19 cellular contexts compared by ENCODE assay signal in genomic region chr4:19883841-19884240, GRCh38.
A peak's percentile ranks its signal among the peaks of the same experiment; 100 is the strongest.
DNase-seq lines count a peak whose midpoint lies in the region; ATAC-seq and TF ChIP-seq lines count a peak whose summit lies in the region.
"Had no signal": no experiment of that assay in that cellular context is flagged by ENCODE, and none has a peak within 500 bp of the region (broad histone marks: within the 10 kb centered on the region; RNA-seq: fewer than 3 reads in every experiment).

No MANE protein-coding gene starts in this region.

- no peaks in the 10 kb centered on the region for H3K36me3 Mint-ChIP-seq in progenitor cell of endocrine pancreas (ENCODE audit: insufficient read depth)
- H3K36me3 Mint-ChIP-seq: CD8-positive, alpha-beta T cell had no signal

- no peak for ATAC-seq in HG02981 (IDR thresholded peaks at IDR 0.05; ENCODE audit: unreplicated experiment)
- ATAC-seq: A549; CD8-positive, alpha-beta T cell had no signal

- DNase-seq in AG09319 (ENCODE audit: extremely low read depth, low read depth) (peak; percentile 7), HCEC 1CT (peak; percentile 64), choroid plexus epithelial cell (ENCODE audit: low read depth) (peak; percentile 13), fibroblast of villous mesenchyme (ENCODE audit: low read depth) (peak; percentile 43), progenitor cell of endocrine pancreas (ENCODE audit: low spot score, unreplicated experiment) (no peak), MV-4-11 (lab: John Stamatoyannopoulos, UW) (no peak), HPDE6-E6E7 (ENCODE audit: extremely low spot score) (no peak)
- DNase-seq: BE2C; CD8-positive, alpha-beta T cell; DMS79 treated with DMSO at 0.1 percent for 48 hours; H7; KBM-7; NCI-H1092 treated with DMSO at 0.1 percent for 48 hours; NCI-H1694; NCI-H69; NK-92 treated with Interleukin-12 subunit alpha and Interleukin-12 subunit beta, amount 100 ng/mL, for 24 hours; OCI-M1 had no signal

- no peaks in the 10 kb centered on the region for H3K27me3 Mint-ChIP-seq in progenitor cell of endocrine pancreas

- H3K4me3 ChIP-seq in choroid plexus epithelial cell (ENCODE audit: low read depth, low read length) (no peak overlapping the region), fibroblast of villous mesenchyme (ENCODE audit: low read depth, low read length) (no peak overlapping the region)
- H3K4me3 ChIP-seq: A549 had no signal

- peaks cover 1% of the 10 kb centered on the region for H3K4me1 Mint-ChIP-seq in progenitor cell of endocrine pancreas (ENCODE audit: low read depth)

- H3K4me3 Mint-ChIP-seq in progenitor cell of endocrine pancreas (ENCODE audit: low read depth) = no peak overlapping the region
- H3K4me3 Mint-ChIP-seq: CD8-positive, alpha-beta T cell had no signal

- H3K27ac Mint-ChIP-seq in progenitor cell of endocrine pancreas = no peak overlapping the region
- H3K27ac Mint-ChIP-seq: CD8-positive, alpha-beta T cell had no signal

- TF ChIP-seq CTCF in AG09319 (IDR thresholded peaks at IDR 0.05; ENCODE audit: low read depth, low read length) = no peak
- no peak for TF ChIP-seq CTCF in choroid plexus epithelial cell (conservative IDR thresholded peaks at IDR 0.05; ENCODE audit: low read depth, low read length)
- no peak for TF ChIP-seq CTCF in fibroblast of villous mesenchyme (IDR thresholded peaks at IDR 0.05; ENCODE audit: insufficient read depth, low read depth, low read length)
- no peak for TF ChIP-seq CTCF in progenitor cell of endocrine pancreas (IDR thresholded peaks at IDR 0.05; ENCODE audit: unreplicated experiment)

- H3K9me3 Mint-ChIP-seq in progenitor cell of endocrine pancreas (ENCODE audit: low read depth) = peaks cover 10% of the 10 kb centered on the region

Comparison
In these comparisons a context has a peak if more than half of its experiments do, and no peak if none do; other contexts are left out.
1. DNase-seq: peak in AG09319 (single experiment), HCEC 1CT (single experiment), choroid plexus epithelial cell (single experiment) and fibroblast of villous mesenchyme (single experiment); none in progenitor cell of endocrine pancreas (single experiment), MV-4-11 (single experiment) and HPDE6-E6E7 (single experiment).